Comparison of ENCODE assay signal across 34 cellular contexts in genomic region chr12:49442915-49443314, GRCh38.
"Had no signal": no experiment of that assay in that cellular context is flagged by ENCODE, and none has a peak within 500 bp of the region (broad histone marks: within the 10 kb centered on the region; RNA-seq: fewer than 3 reads in every experiment).

No MANE protein-coding gene starts in this region.

- H3K9me3 ChIP-seq: esophagus squamous epithelium had no signal

- H3K4me3 ChIP-seq: coronary artery, esophagus squamous epithelium had no signal

- ATAC-seq: activated CD4-positive, CD25-positive, alpha-beta regulatory T cell treated with anti-CD3 and anti-CD28 coated beads, Interleukin-2, amount 50 U/mL, for 24 hours; activated CD8-positive, alpha-beta memory T cell treated with anti-CD3 and anti-CD28 coated beads, Interleukin-2, amount 10 ng/mL, durations not matched to agents 7 days and 5 days; activated CD8-positive, alpha-beta T cell treated with anti-CD3 and anti-CD28 coated beads, Interleukin-2, amount 10 ng/mL, durations not matched to agents 7 days and 5 days; effector memory CD8-positive, alpha-beta T cell; T-helper 17 cell had no signal

- FAIRE-seq: astrocyte, bronchial epithelial cell, frontal cortex had no signal

- H3K36me3 ChIP-seq: esophagus squamous epithelium, WERI-Rb-1 had no signal

- H3K4me3 Mint-ChIP-seq: activated B cell treated with CpG ODN at 0.5 μM for 24 hours; activated CD8-positive, alpha-beta memory T cell treated with anti-CD3 and anti-CD28 coated beads, Interleukin-2, amount 10 ng/mL, durations not matched to agents 7 days and 5 days; activated CD8-positive, alpha-beta T cell treated with anti-CD3 and anti-CD28 coated beads, Interleukin-2, amount 10 ng/mL, durations not matched to agents 7 days and 5 days; activated naive CD8-positive, alpha-beta T cell; activated T-helper 1 cell treated with anti-CD3 and anti-CD28 coated beads, Interleukin-12 subunit alpha, Interleukin-12 subunit beta, Interleukin-2, Interleukin-4 antibody, amounts not matched to agents 30 ng/mL and 10 ng/mL and 1 ng/mL, durations not matched to agents 14 hours and 24 hours and 36 hours; central memory CD8-positive, alpha-beta T cell; dendritic cell treated with granulocyte-macrophage colony-stimulating factor and Interleukin-4, amounts not matched to agents 40 ng/mL and 50 ng/mL, for 4 days; effector memory CD8-positive, alpha-beta T cell; T-helper 17 cell; T-helper 2 cell treated with Interferon-gamma antibody and Interleukin-4, amounts not matched to agents 5 μg/mL and 100 μg/mL, for 36 hours had no signal

- H3K9me3 Mint-ChIP-seq: activated B cell treated with CpG ODN at 0.5 μM for 24 hours; central memory CD8-positive, alpha-beta T cell; dendritic cell treated with granulocyte-macrophage colony-stimulating factor and Interleukin-4, amounts not matched to agents 40 ng/mL and 50 ng/mL, for 4 days; effector memory CD8-positive, alpha-beta T cell; T-helper 2 cell treated with Interferon-gamma antibody and Interleukin-4, amounts not matched to agents 5 μg/mL and 100 μg/mL, for 36 hours had no signal

- H3K27me3 ChIP-seq: brain microvascular endothelial cell, esophagus squamous epithelium had no signal

- H3K27ac ChIP-seq: brain microvascular endothelial cell, coronary artery, epithelial cell of prostate, esophagus squamous epithelium, WERI-Rb-1 had no signal

- H3K4me1 Mint-ChIP-seq: activated B cell treated with CpG ODN at 0.5 μM for 24 hours; activated CD8-positive, alpha-beta memory T cell treated with anti-CD3 and anti-CD28 coated beads, Interleukin-2, amount 10 ng/mL, durations not matched to agents 7 days and 5 days had no signal

- DNase-seq: activated B cell treated with CpG ODN at 0.5 μM for 24 hours; activated CD4-positive, alpha-beta T cell treated with anti-CD3 and anti-CD28 coated beads for 48 hours; activated CD4-positive, alpha-beta T cell treated with anti-CD3 and anti-CD28 coated beads, Interleukin-2, amount 50 U/mL, for 1 hour; activated CD4-positive, alpha-beta T cell treated with anti-CD3 and anti-CD28 coated beads, Interleukin-2, amount 50 U/mL, for 48 hours; activated CD8-positive, alpha-beta memory T cell treated with anti-CD3 and anti-CD28 coated beads, Interleukin-2, amount 10 ng/mL, durations not matched to agents 7 days and 5 days; activated CD8-positive, alpha-beta memory T cell treated with anti-CD3 and anti-CD28 coated beads, Interleukin-2, amount 50 U/mL, for 4 hours; activated CD8-positive, alpha-beta T cell treated with anti-CD3 and anti-CD28 coated beads, Interleukin-2, amount 10 ng/mL, durations not matched to agents 7 days and 5 days; activated gamma-delta T cell; activated naive CD4-positive, alpha-beta T cell treated with anti-CD3 and anti-CD28 coated beads, Interleukin-2, amount 50 U/mL, for 16 hours; activated naive CD4-positive, alpha-beta T cell treated with Interleukin-2 at 50 U/mL for 16 hours; activated T-cell treated with anti-CD3 and anti-CD28 coated beads, Interleukin-2, amount 50 U/mL, for 1 hour; activated T-cell treated with anti-CD3 and anti-CD28 coated beads, Interleukin-2, amount 50 U/mL, for 48 hours; amniotic stem cell; anterior cingulate cortex; brain microvascular endothelial cell; effector CD4-positive, alpha-beta T cell; effector memory CD8-positive, alpha-beta T cell; esophagus squamous epithelium; head of caudate nucleus; hippocampal formation; T-helper 17 cell; T1000; WERI-Rb-1 had no signal

- H3K27me3 Mint-ChIP-seq: activated B cell treated with CpG ODN at 0.5 μM for 24 hours; activated CD8-positive, alpha-beta memory T cell treated with anti-CD3 and anti-CD28 coated beads, Interleukin-2, amount 10 ng/mL, durations not matched to agents 7 days and 5 days; activated naive CD8-positive, alpha-beta T cell; central memory CD8-positive, alpha-beta T cell; dendritic cell treated with granulocyte-macrophage colony-stimulating factor and Interleukin-4, amounts not matched to agents 40 ng/mL and 50 ng/mL, for 4 days; effector memory CD8-positive, alpha-beta T cell; T-helper 17 cell had no signal

- H3K27ac Mint-ChIP-seq: activated B cell treated with CpG ODN at 0.5 μM for 24 hours; activated CD8-positive, alpha-beta memory T cell treated with anti-CD3 and anti-CD28 coated beads, Interleukin-2, amount 10 ng/mL, durations not matched to agents 7 days and 5 days; activated CD8-positive, alpha-beta T cell treated with anti-CD3 and anti-CD28 coated beads, Interleukin-2, amount 10 ng/mL, durations not matched to agents 7 days and 5 days; activated naive CD8-positive, alpha-beta T cell; activated T-helper 1 cell treated with anti-CD3 and anti-CD28 coated beads, Interleukin-12 subunit alpha, Interleukin-12 subunit beta, Interleukin-2, Interleukin-4 antibody, amounts not matched to agents 30 ng/mL and 10 ng/mL and 1 ng/mL, durations not matched to agents 14 hours and 24 hours and 36 hours; dendritic cell treated with granulocyte-macrophage colony-stimulating factor and Interleukin-4, amounts not matched to agents 40 ng/mL and 50 ng/mL, for 4 days; effector memory CD8-positive, alpha-beta T cell; T-helper 17 cell; T-helper 2 cell treated with Interferon-gamma antibody and Interleukin-4, amounts not matched to agents 5 μg/mL and 100 μg/mL, for 36 hours had no signal

- H3K4me1 ChIP-seq: esophagus squamous epithelium had no signal
